In genomic region chr13:106314417-106314816, GRCh38 we compare ENCODE assay signal across 2 cellular contexts.
TF ChIP-seq lines count a peak whose summit lies in the region.

No MANE protein-coding gene starts in this region.

TF ChIP-seq in HCT116, 20 proteins besides CTCF, POLR2A, EP300 and RAD21:
- TF ChIP-seq ATF3 (IDR thresholded peaks at IDR 0.05), result no peak
- no peak for TF ChIP-seq ZNF274 (IDR thresholded peaks at IDR 0.05; ENCODE audit: low read depth, low read length)
- no peak for TF ChIP-seq CBX3 (IDR thresholded peaks at IDR 0.05; ENCODE audit: low read depth)
- TF ChIP-seq EGR1 (IDR thresholded peaks at IDR 0.05; ENCODE audit: low read depth), result no peak
- TF ChIP-seq ELF1 (IDR thresholded peaks at IDR 0.05; ENCODE audit: borderline replicate concordance, low read depth), result no peak
- no peak for TF ChIP-seq JUND (IDR thresholded peaks at IDR 0.05)
- no peak for TF ChIP-seq EZH2phosphoT487 (IDR thresholded peaks at IDR 0.05; ENCODE audit: borderline replicate concordance)
- TF ChIP-seq TCF7L2 (IDR thresholded peaks at IDR 0.05; ENCODE audit: borderline replicate concordance, extremely low read depth, insufficient read depth, insufficient read length), result no peak

TF ChIP-seq in H1, 55 proteins besides CTCF, POLR2A, EP300 and RAD21:
- TF ChIP-seq E2F6 (IDR thresholded peaks at IDR 0.05) (peak; percentile 36; the same call in 1 of the 2 replicates), MAX (IDR thresholded peaks at IDR 0.05) (peak; percentile 32; the same call in 1 of the 2 replicates), USF2 (IDR thresholded peaks at IDR 0.05; ENCODE audit: low read length) (no peak)
TF ChIP-seq in H1: peak in this region for 2.
